ENCODE assay signal across 1 cellular context in genomic region chr13:101691326-101691725, GRCh38.
TF ChIP-seq lines count a peak whose summit lies in the region.

No MANE protein-coding gene starts in this region.

TF ChIP-seq in GM23338, 12 proteins besides CTCF, POLR2A, EP300 and RAD21 (continued from another document):
- TF ChIP-seq ZNF331 (CRISPR knock-in tag; IDR thresholded peaks at IDR 0.05; ENCODE audit: low read depth): no peak
- TF ChIP-seq ETS1 (IDR thresholded peaks at IDR 0.05): no peak
- TF ChIP-seq JUNB (IDR thresholded peaks at IDR 0.05; ENCODE audit: unreplicated experiment): no peak
- no peak for TF ChIP-seq CREB1 (CRISPR knock-in tag; IDR thresholded peaks at IDR 0.05; ENCODE audit: low read depth)
- no peak for TF ChIP-seq EZH2 (IDR thresholded peaks at IDR 0.05; ENCODE audit: low read depth, unreplicated experiment)
